In genomic region chr12:122852336-122853275, GRCh38 we compare ENCODE assay signal across 11 cellular contexts. TPM values are rescaled to one million over a fixed set of nuclear protein-coding genes. Genes with fewer than 3 reads are reported as not detected.
DNase-seq lines count a peak whose midpoint lies in the region; ATAC-seq and TF ChIP-seq lines count a peak whose summit lies in the region.
"Had no signal": no experiment of that assay in that cellular context is flagged by ENCODE, and none has a peak within 500 bp of the region (broad histone marks: within the 10 kb centered on the region; RNA-seq: fewer than 3 reads in every experiment).

No MANE protein-coding gene starts in this region.

- in situ Hi-C loops in ACHN (cut with HindIII; ENCODE audit: low pct_ligation_motif_present, low pct_unique_long_range_greater_than_20kb, low sequenced_read_pairs): no loop called here

- no peak overlapping the region for H3K4me3 Mint-ChIP-seq in activated CD4-positive, alpha-beta memory T cell treated with anti-CD3 and anti-CD28 coated beads for 36 hours

- H3K9me3 ChIP-seq in heart left ventricle: no peaks in the 10 kb centered on the region
- H3K9me3 ChIP-seq in prostate gland: no peaks in the 10 kb centered on the region
- no peaks in the 10 kb centered on the region for H3K9me3 ChIP-seq in SJCRH30 (replicated peaks)
- H3K9me3 ChIP-seq: left lung had no signal

- WGBS in heart left ventricle, 4 donors: 54 to 66% (median 58%) methylated on average over 15 to 18 of the region's 18 CpGs
- 19% methylated on average over 15 of the region's 18 CpGs for WGBS in prostate gland

- H3K27me3 ChIP-seq in heart left ventricle (no peaks in the 10 kb centered on the region), prostate gland (replicated peaks; ENCODE audit: insufficient read depth) (no peaks in the 10 kb centered on the region), SJCRH30 (no peaks in the 10 kb centered on the region)
- H3K27me3 ChIP-seq: left lung had no signal

- DNase-seq in AG20443 (ENCODE audit: low spot score) (peak; percentile 62), astrocyte of the hippocampus (ENCODE audit: low read depth, low spot score) (peak; percentile 69), heart left ventricle (no peak), prostate gland (ENCODE audit: low spot score) (no peak), SJCRH30 (no peak), ACHN (no peak)
- no peak for DNase-seq in activated CD4-positive, alpha-beta memory T cell treated with anti-CD3 and anti-CD28 coated beads for 36 hours
- DNase-seq: activated T-cell treated with anti-CD3 and anti-CD28 coated beads, Interleukin-2, amount 50 U/mL, for 1 hour; left lung; NCI-H510A treated with DMSO at 0.1 percent for 48 hours had no signal

- POLR2A ChIA-PET in activated CD4-positive, alpha-beta memory T cell treated with anti-CD3 and anti-CD28 coated beads for 36 hours (lab: Charles Lee): no interaction called here

- H3K27ac ChIP-seq in heart left ventricle (peak overlapping the region in 9 of 12 donors; percentile 6 to 81 (median 60)), prostate gland (peak overlapping the region; percentile 36 to 61), SJCRH30 (no peak overlapping the region)

- no peaks in the 10 kb centered on the region for H3K4me1 Mint-ChIP-seq in activated CD4-positive, alpha-beta memory T cell treated with anti-CD3 and anti-CD28 coated beads for 36 hours (ENCODE audit: low read depth)

- H3K27ac Mint-ChIP-seq in activated CD4-positive, alpha-beta memory T cell treated with anti-CD3 and anti-CD28 coated beads for 36 hours: no peak overlapping the region

- no peaks in the 10 kb centered on the region for H3K9me3 Mint-ChIP-seq in activated CD4-positive, alpha-beta memory T cell treated with anti-CD3 and anti-CD28 coated beads for 36 hours

- peak in 3 of 4 donors; percentile 10 to 14 (median 12) for ATAC-seq in heart left ventricle
- ATAC-seq in HG03280 (IDR thresholded peaks at IDR 0.05; ENCODE audit: unreplicated experiment): no peak

- TF ChIP-seq CTCF in heart left ventricle (IDR thresholded peaks at IDR 0.05) (no peak), prostate gland (IDR thresholded peaks at IDR 0.05) (no peak)

- H3K4me1 ChIP-seq in heart left ventricle (peaks cover 0 to 45% (median 16%) of the 10 kb centered on the region in 12 donors), prostate gland (replicated peaks) (no peaks in the 10 kb centered on the region), SJCRH30 (no peaks in the 10 kb centered on the region)

- H3K36me3 ChIP-seq in heart left ventricle (peaks cover 0 to 26% (median 3%) of the 10 kb centered on the region in 9 donors), prostate gland (peaks cover 0 to 10% of the 10 kb centered on the region in 2 donors), SJCRH30 (no peaks in the 10 kb centered on the region)

- TF ChIP-seq POLR2A in heart left ventricle (IDR thresholded peaks at IDR 0.05) (no peak), prostate gland (IDR thresholded peaks at IDR 0.05) (no peak)

- H3K36me3 Mint-ChIP-seq in activated CD4-positive, alpha-beta memory T cell treated with anti-CD3 and anti-CD28 coated beads for 36 hours: peaks cover 1% of the 10 kb centered on the region

- intact Hi-C loops in heart left ventricle (cut with DNase I): no loop called here
- intact Hi-C loops in prostate gland (cut with DNase I): no loop called here
- intact Hi-C loops in activated CD4-positive, alpha-beta memory T cell treated with anti-CD3 and anti-CD28 coated beads for 36 hours (cut with micrococcal nuclease): no loop called here

- CTCF ChIA-PET in activated CD4-positive, alpha-beta memory T cell treated with anti-CD3 and anti-CD28 coated beads for 36 hours (lab: Charles Lee): no interaction called here

- H3K4me3 ChIP-seq in heart left ventricle: no peak overlapping the region
- no peak overlapping the region for H3K4me3 ChIP-seq in prostate gland
- no peak overlapping the region for H3K4me3 ChIP-seq in SJCRH30
- H3K4me3 ChIP-seq: left lung had no signal

- H3K27me3 Mint-ChIP-seq in activated CD4-positive, alpha-beta memory T cell treated with anti-CD3 and anti-CD28 coated beads for 36 hours: no peaks in the 10 kb centered on the region

RNA-seq across cellular contexts. Expression of gene HIP1R, which starts 17.3 kb away (rescaled TPM):
- 10 to 100 TPM; 14.9 to 49.5 (median 19.6) TPM for total RNA-seq in heart left ventricle
- 10 to 100 TPM; 19.1 to 31.4 TPM for polyA plus RNA-seq in heart left ventricle
- 10 to 100 TPM; 45.1 to 79.3 TPM for total RNA-seq in prostate gland
- 10 to 100 TPM; 19.3 to 22.2 TPM for total RNA-seq in activated CD4-positive, alpha-beta memory T cell treated with anti-CD3 and anti-CD28 coated beads for 36 hours
- 6.5 and 9.8 TPM in 2 replicates for total RNA-seq in SJCRH30 (2014; rRNA removed; shearing (Covaris generic))

RNA-seq across cellular contexts. Expression of gene VPS37B, which starts 43.3 kb away (rescaled TPM):
- total RNA-seq in heart left ventricle (10 to 100 TPM; 14.5 to 51.2 (median 22.7) TPM), prostate gland (10 to 100 TPM; 37.6 to 67.7 TPM)
- polyA plus RNA-seq in heart left ventricle: 10 to 100 TPM; 17.4 to 21.7 TPM
- total RNA-seq in activated CD4-positive, alpha-beta memory T cell treated with anti-CD3 and anti-CD28 coated beads for 36 hours: 10 to 100 TPM in 1 of 2 experiments, 1 to 10 TPM in 1; 10.0 to 10.4 TPM
- 33.2 and 34.2 TPM in 2 replicates for total RNA-seq in SJCRH30 (2014; rRNA removed; shearing (Covaris generic))

Comparison
In these comparisons a context has a peak if more than half of its experiments do, and no peak if none do; other contexts are left out.
1. DNase-seq: peak in AG20443 (single experiment) and astrocyte of the hippocampus (single experiment); none in heart left ventricle (0 of 5), prostate gland (single experiment), activated CD4-positive, alpha-beta memory T cell treated with anti-CD3 and anti-CD28 coated beads for 36 hours (single experiment), SJCRH30 (0 of 2) and ACHN (single experiment).